ENCODE assay signal across 13 cellular contexts in the genomic region with DNA sequence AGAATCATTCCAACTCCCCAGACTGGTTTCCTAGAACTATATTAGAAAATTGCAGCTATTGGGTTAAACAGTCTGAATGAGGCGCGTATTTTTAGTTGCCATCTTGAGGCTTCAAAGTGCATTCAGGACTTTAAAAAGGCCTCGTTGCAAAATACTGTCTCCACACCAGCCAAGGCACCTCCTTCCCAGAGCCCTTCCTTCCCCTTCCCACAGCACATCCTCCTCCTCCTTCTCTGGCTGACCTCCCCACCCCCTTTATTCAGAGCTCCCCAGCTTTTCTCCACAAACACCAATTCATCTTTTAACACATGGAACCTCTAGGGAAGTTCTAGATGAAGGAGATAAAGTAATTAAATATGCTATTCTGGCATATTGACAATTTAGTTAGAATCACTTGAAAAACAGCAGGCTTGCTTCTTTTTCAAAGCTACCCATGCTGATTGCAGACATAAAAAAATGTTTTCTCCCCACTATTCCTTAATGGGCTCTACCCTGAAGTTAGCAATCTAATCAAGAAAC.
"Had no signal": no experiment of that assay in that cellular context is flagged by ENCODE, and none has a peak within 500 bp of the region (broad histone marks: within the 10 kb centered on the region; RNA-seq: fewer than 3 reads in every experiment).

No MANE protein-coding gene starts in this region.

- H3K36me3 ChIP-seq: brain microvascular endothelial cell, lower lobe of right lung, tibial nerve, vagina had no signal

- H3K9me3 Mint-ChIP-seq: activated CD4-positive, alpha-beta memory T cell treated with anti-CD3 and anti-CD28 coated beads for 36 hours; activated naive CD8-positive, alpha-beta T cell treated with anti-CD3 and anti-CD28 coated beads for 36 hours; activated T-cell treated with anti-CD3 and anti-CD28 coated beads, Interleukin-2, amount 50 U/mL, for 4 hours; natural killer cell treated with Interleukin-12 subunit alpha and Interleukin-12 subunit beta and Interleukin-15 and Interleukin-18, amount 100 ng/mL, for 72 hours had no signal

- H3K27me3 ChIP-seq: dorsolateral prefrontal cortex, tibial nerve, vagina had no signal

- H3K27ac Mint-ChIP-seq: activated CD4-positive, alpha-beta memory T cell treated with anti-CD3 and anti-CD28 coated beads for 36 hours; activated naive CD8-positive, alpha-beta T cell treated with anti-CD3 and anti-CD28 coated beads for 36 hours; natural killer cell treated with Interleukin-12 subunit alpha and Interleukin-12 subunit beta and Interleukin-15 and Interleukin-18, amount 100 ng/mL, for 72 hours had no signal

- H3K4me3 Mint-ChIP-seq: activated CD4-positive, alpha-beta memory T cell treated with anti-CD3 and anti-CD28 coated beads for 36 hours; activated naive CD8-positive, alpha-beta T cell treated with anti-CD3 and anti-CD28 coated beads for 36 hours; activated T-cell treated with anti-CD3 and anti-CD28 coated beads, Interleukin-2, amount 50 U/mL, for 4 hours; natural killer cell treated with Interleukin-12 subunit alpha and Interleukin-12 subunit beta and Interleukin-15 and Interleukin-18, amount 100 ng/mL, for 72 hours had no signal

- H3K36me3 Mint-ChIP-seq: activated CD4-positive, alpha-beta memory T cell treated with anti-CD3 and anti-CD28 coated beads for 36 hours; natural killer cell treated with Interleukin-12 subunit alpha and Interleukin-12 subunit beta and Interleukin-15 and Interleukin-18, amount 100 ng/mL, for 72 hours had no signal

- H3K27me3 Mint-ChIP-seq: activated CD4-positive, alpha-beta memory T cell treated with anti-CD3 and anti-CD28 coated beads for 36 hours; activated naive CD8-positive, alpha-beta T cell treated with anti-CD3 and anti-CD28 coated beads for 36 hours; natural killer cell treated with Interleukin-12 subunit alpha and Interleukin-12 subunit beta and Interleukin-15 and Interleukin-18, amount 100 ng/mL, for 72 hours had no signal

- H3K4me3 ChIP-seq: dorsolateral prefrontal cortex, lower lobe of right lung, tibial nerve, vagina had no signal

- ATAC-seq: activated T-cell treated with anti-CD3 and anti-CD28 coated beads, Interleukin-2, amount 50 U/mL, for 4 hours; esophagus mucosa; natural killer cell treated with Interleukin-12 subunit alpha and Interleukin-12 subunit beta and Interleukin-15 and Interleukin-18, amount 100 ng/mL, for 72 hours had no signal

- DNase-seq: activated CD4-positive, alpha-beta memory T cell treated with anti-CD3 and anti-CD28 coated beads for 36 hours; activated gamma-delta T cell treated with Interleukin-2 at 50 U/mL for 16 hours; activated naive CD8-positive, alpha-beta T cell treated with anti-CD3 and anti-CD28 coated beads for 36 hours; activated T-cell treated with anti-CD3 and anti-CD28 coated beads, Interleukin-2, amount 50 U/mL, for 4 hours; brain microvascular endothelial cell; dorsolateral prefrontal cortex; lower lobe of right lung; stimulated activated CD4-positive, alpha-beta T cell treated with anti-CD3 and anti-CD28 coated beads, Interleukin-15, amount 100 ng/mL, for 24 hours; stimulated activated CD4-positive, alpha-beta T cell treated with anti-CD3 and anti-CD28 coated beads, Interleukin-4, amount 100 ng/mL, for 24 hours had no signal

- H3K9me3 ChIP-seq: lower lobe of right lung, tibial nerve, vagina had no signal

- H3K27ac ChIP-seq: brain microvascular endothelial cell, dorsolateral prefrontal cortex, lower lobe of right lung, tibial nerve, vagina had no signal
